ENCODE assay signal across 13 cellular contexts in genomic region chr1:8134546-8135235, GRCh38.
DNase-seq lines count a peak whose midpoint lies in the region; ATAC-seq, FAIRE-seq and TF ChIP-seq lines count a peak whose summit lies in the region.
"Had no signal": no experiment of that assay in that cellular context is flagged by ENCODE, and none has a peak within 500 bp of the region (broad histone marks: within the 10 kb centered on the region; RNA-seq: fewer than 3 reads in every experiment).

No MANE protein-coding gene starts in this region.

- H3K4me2 ChIP-seq in GM23338, result no peak overlapping the region
- H3K4me2 ChIP-seq in astrocyte (ENCODE audit: low read length), result peak overlapping the region; percentile 76

- H3K27me3 ChIP-seq in GM23338 (ENCODE audit: insufficient read depth), result no peaks in the 10 kb centered on the region
- H3K27me3 ChIP-seq in astrocyte (ENCODE audit: insufficient read depth, low read length), result no peaks in the 10 kb centered on the region
- H3K27me3 ChIP-seq in right atrium auricular region, result no peaks in the 10 kb centered on the region
- H3K27me3 ChIP-seq: cardiac muscle cell had no signal

- H3K4me1 Mint-ChIP-seq in GM23338 (peaks cover 23% of the 10 kb centered on the region), astrocyte (ENCODE audit: low read depth, unreplicated experiment) (peaks cover 41% of the 10 kb centered on the region)
- H3K4me1 Mint-ChIP-seq: CD8-positive, alpha-beta memory T cell had no signal

- no peaks in the 10 kb centered on the region for H3K9me3 Mint-ChIP-seq in GM23338
- H3K9me3 Mint-ChIP-seq in astrocyte (ENCODE audit: unreplicated experiment), result no peaks in the 10 kb centered on the region
- H3K9me3 Mint-ChIP-seq: CD8-positive, alpha-beta memory T cell had no signal

- H3K27ac ChIP-seq in GM23338 (ENCODE audit: low read depth) (no peak overlapping the region), astrocyte (ENCODE audit: low read depth, low read length) (peak overlapping the region; percentile 78), right atrium auricular region (peak overlapping the region; percentile 49 to 75), skin epidermis (peak overlapping the region in 17 of 21 experiments; percentile 13 to 80 (median 53))
- H3K27ac ChIP-seq: cardiac muscle cell had no signal

- H3K36me3 ChIP-seq in GM23338 (ENCODE audit: insufficient read depth) (no peaks in the 10 kb centered on the region), astrocyte (ENCODE audit: insufficient read depth, low read length) (no peaks in the 10 kb centered on the region), right atrium auricular region (no peaks in the 10 kb centered on the region)
- H3K36me3 ChIP-seq: cardiac muscle cell had no signal

- H3K4me1 ChIP-seq in GM23338 (ENCODE audit: insufficient read depth) (peaks cover 6% of the 10 kb centered on the region), astrocyte (ENCODE audit: insufficient read depth, low read length) (peaks cover 42% of the 10 kb centered on the region), right atrium auricular region (peaks cover 0 to 33% of the 10 kb centered on the region in 2 donors)

- no peaks in the 10 kb centered on the region for H3K36me3 Mint-ChIP-seq in GM23338 (ENCODE audit: low read depth)
- H3K36me3 Mint-ChIP-seq in astrocyte (ENCODE audit: low read depth, unreplicated experiment), result no peaks in the 10 kb centered on the region

- H4K20me1 ChIP-seq in GM23338 (replicated peaks; ENCODE audit: insufficient read depth) (no peaks in the 10 kb centered on the region), astrocyte (ENCODE audit: insufficient read depth, low read length) (no peaks in the 10 kb centered on the region)

- no peak for FAIRE-seq in astrocyte (lab: Jason Lieb, UNC)

- H3K27me3 Mint-ChIP-seq in GM23338 (ENCODE audit: insufficient read depth, low read depth, poor library complexity) (peaks cover 2% of the 10 kb centered on the region), astrocyte (ENCODE audit: low read depth, unreplicated experiment) (no peaks in the 10 kb centered on the region)

- TF ChIP-seq CTCF in GM23338 (conservative IDR thresholded peaks at IDR 0.05; ENCODE audit: low read depth in 2 of 2) (no peak), astrocyte (IDR thresholded peaks at IDR 0.05; ENCODE audit: insufficient read depth, low read depth, low read length) (no peak), right atrium auricular region (IDR thresholded peaks at IDR 0.05) (no peak)

- H3K9me3 ChIP-seq in astrocyte (ENCODE audit: insufficient read depth, low read depth, low read length), result no peaks in the 10 kb centered on the region
- no peaks in the 10 kb centered on the region for H3K9me3 ChIP-seq in right atrium auricular region

- H3K27ac Mint-ChIP-seq in GM23338, result no peak overlapping the region
- H3K27ac Mint-ChIP-seq in astrocyte (ENCODE audit: unreplicated experiment), result peak overlapping the region; percentile 87
- H3K27ac Mint-ChIP-seq: CD8-positive, alpha-beta memory T cell had no signal

- H3K4me3 ChIP-seq in GM23338 (no peak overlapping the region), astrocyte (ENCODE audit: insufficient read depth, low read depth, low read length) (peak overlapping the region; percentile 15), right atrium auricular region (no peak overlapping the region), skin epidermis (peak overlapping the region in 1 of 7 experiments; percentile 11)
- H3K4me3 ChIP-seq: cardiac muscle cell had no signal

- 0 out of 2 replicates have a peak, but pooled peaks cover 3% of the 10 kb centered on the region for H3K9me2 ChIP-seq in GM23338 (ENCODE audit: insufficient read depth)

- ATAC-seq in GM23338 (no peak), GM21825 (IDR thresholded peaks at IDR 0.05; ENCODE audit: unreplicated experiment) (no peak), GM21360 (IDR thresholded peaks at IDR 0.05; ENCODE audit: unreplicated experiment) (no peak)

- peak overlapping the region; percentile 37 for H3K9ac ChIP-seq in astrocyte (ENCODE audit: low read length)

- H2AFZ ChIP-seq in GM23338, result peak overlapping the region; percentile 63; the same call in 1 of the 2 replicates
- no peak overlapping the region for H2AFZ ChIP-seq in astrocyte (ENCODE audit: low read depth, low read length)

- no peaks in the 10 kb centered on the region for H3F3A ChIP-seq in GM23338 (replicated peaks; ENCODE audit: low read depth)

- DNase-seq in GM23338 (ENCODE audit: low spot score), result no peak
- peak; percentile 65 for DNase-seq in astrocyte (ENCODE audit: low read depth)
- DNase-seq in right atrium auricular region (ENCODE audit: low spot score), result no peak
- no peak for DNase-seq in stimulated activated CD4-positive, alpha-beta T cell treated with anti-CD3 and anti-CD28 coated beads, Interleukin-15, amount 100 ng/mL, for 24 hours
- DNase-seq in NCI-H1930 (lab: John Stamatoyannopoulos, UW), result no peak
- DNase-seq: CD8-positive, alpha-beta memory T cell; glutamatergic neuron; NCI-H1417 treated with DMSO at 0.1 percent for 48 hours; T-helper 9 cell had no signal

- H3K79me2 ChIP-seq in GM23338 (replicated peaks; ENCODE audit: insufficient read depth) (no peaks in the 10 kb centered on the region), astrocyte (ENCODE audit: insufficient read depth, low read length) (no peaks in the 10 kb centered on the region)

- H3K4me3 Mint-ChIP-seq in GM23338 (no peak overlapping the region), astrocyte (ENCODE audit: unreplicated experiment) (no peak overlapping the region)
- H3K4me3 Mint-ChIP-seq: CD8-positive, alpha-beta memory T cell had no signal

TF ChIP-seq in GM23338, 12 proteins besides CTCF, POLR2A, EP300 and RAD21 (continues in another document):
- TF ChIP-seq EZH2 (IDR thresholded peaks at IDR 0.05; ENCODE audit: low read depth, unreplicated experiment), result no peak
- TF ChIP-seq EZH2phosphoT487 (IDR thresholded peaks at IDR 0.05; ENCODE audit: unreplicated experiment), result no peak
- TF ChIP-seq ZNF114 (CRISPR knock-in tag; IDR thresholded peaks at IDR 0.05), result no peak
- no peak for TF ChIP-seq REST (IDR thresholded peaks at IDR 0.05; ENCODE audit: unreplicated experiment)
- TF ChIP-seq NANOG (IDR thresholded peaks at IDR 0.05; ENCODE audit: borderline replicate concordance), result no peak
- TF ChIP-seq POLR2AphosphoS5 (IDR thresholded peaks at IDR 0.05; ENCODE audit: low read depth), result no peak
- TF ChIP-seq CREB1 (CRISPR knock-in tag; IDR thresholded peaks at IDR 0.05; ENCODE audit: low read depth), result no peak
- TF ChIP-seq STAT1 (IDR thresholded peaks at IDR 0.05; ENCODE audit: unreplicated experiment), result no peak
- TF ChIP-seq ZNF331 (CRISPR knock-in tag; IDR thresholded peaks at IDR 0.05; ENCODE audit: low read depth), result no peak
- TF ChIP-seq JUNB (IDR thresholded peaks at IDR 0.05; ENCODE audit: unreplicated experiment), result no peak
- no peak for TF ChIP-seq ETS1 (IDR thresholded peaks at IDR 0.05)
